23 cellular contexts compared by ENCODE assay signal in genomic region chr16:75798714-75799113, GRCh38.
"Had no signal": no experiment of that assay in that cellular context is flagged by ENCODE, and none has a peak within 500 bp of the region (broad histone marks: within the 10 kb centered on the region; RNA-seq: fewer than 3 reads in every experiment).

No MANE protein-coding gene starts in this region.

- H3K36me3 Mint-ChIP-seq: natural killer cell treated with Interleukin-12 subunit alpha and Interleukin-12 subunit beta and Interleukin-15 and Interleukin-18, amount 100 ng/mL, for 72 hours; neural progenitor cell had no signal

- H3K27ac Mint-ChIP-seq: natural killer cell treated with Interleukin-12 subunit alpha and Interleukin-12 subunit beta and Interleukin-15 and Interleukin-18, amount 100 ng/mL, for 72 hours; neural progenitor cell had no signal

- ATAC-seq: esophagus mucosa; gastrocnemius medialis; heart right ventricle; left cardiac atrium; natural killer cell treated with Interleukin-12 subunit alpha and Interleukin-12 subunit beta and Interleukin-15 and Interleukin-18, amount 100 ng/mL, for 72 hours had no signal

- H3K4me3 ChIP-seq: gastrocnemius medialis, heart right ventricle, left ventricle myocardium inferior, lung, neural progenitor cell, ovary, right atrium auricular region, sigmoid colon, skin epidermis, stomach, thoracic aorta, transverse colon had no signal

- H3K36me3 ChIP-seq: gastrocnemius medialis, heart right ventricle, left ventricle myocardium inferior, neural progenitor cell, ovary, right atrium auricular region, sigmoid colon, stomach, thoracic aorta, transverse colon had no signal

- H3K4me1 Mint-ChIP-seq: neural progenitor cell had no signal

- H3K9me3 ChIP-seq: gastrocnemius medialis, left ventricle myocardium inferior, ovary, right atrium auricular region, sigmoid colon, stomach, thoracic aorta, transverse colon had no signal

- DNase-seq: effector memory CD4-positive, alpha-beta T cell; gastrocnemius medialis; heart right ventricle; left cardiac atrium; left ventricle myocardium inferior; mesenchymal stem cell; midbrain; nucleus accumbens; ovary; sigmoid colon; stimulated activated CD4-positive, alpha-beta T cell treated with anti-CD3 and anti-CD28 coated beads, Interleukin-2, amount 100 ng/mL, for 24 hours; stimulated activated CD4-positive, alpha-beta T cell treated with anti-CD3 and anti-CD28 coated beads, Interleukin-4, amount 100 ng/mL, for 4 hours; stimulated activated naive CD4-positive, alpha-beta T cell; stomach; substantia nigra; transverse colon had no signal

- H3K4me3 Mint-ChIP-seq: natural killer cell treated with Interleukin-12 subunit alpha and Interleukin-12 subunit beta and Interleukin-15 and Interleukin-18, amount 100 ng/mL, for 72 hours; neural progenitor cell had no signal

- H3K27me3 ChIP-seq: gastrocnemius medialis, heart right ventricle, ovary, right atrium auricular region, sigmoid colon, transverse colon had no signal

- H3K27ac ChIP-seq: gastrocnemius medialis, heart right ventricle, left ventricle myocardium inferior, neural progenitor cell, ovary, right atrium auricular region, sigmoid colon, skin epidermis, stomach, thoracic aorta, transverse colon had no signal

- H2AFZ ChIP-seq: neural progenitor cell had no signal

- H3K4me2 ChIP-seq: neural progenitor cell had no signal

- H3K9me3 Mint-ChIP-seq: natural killer cell treated with Interleukin-12 subunit alpha and Interleukin-12 subunit beta and Interleukin-15 and Interleukin-18, amount 100 ng/mL, for 72 hours had no signal

- H3K4me1 ChIP-seq: gastrocnemius medialis, heart right ventricle, left ventricle myocardium inferior, neural progenitor cell, right atrium auricular region, sigmoid colon, stomach, transverse colon had no signal
